ENCODE assay signal across 1 cellular context in the genomic region with DNA sequence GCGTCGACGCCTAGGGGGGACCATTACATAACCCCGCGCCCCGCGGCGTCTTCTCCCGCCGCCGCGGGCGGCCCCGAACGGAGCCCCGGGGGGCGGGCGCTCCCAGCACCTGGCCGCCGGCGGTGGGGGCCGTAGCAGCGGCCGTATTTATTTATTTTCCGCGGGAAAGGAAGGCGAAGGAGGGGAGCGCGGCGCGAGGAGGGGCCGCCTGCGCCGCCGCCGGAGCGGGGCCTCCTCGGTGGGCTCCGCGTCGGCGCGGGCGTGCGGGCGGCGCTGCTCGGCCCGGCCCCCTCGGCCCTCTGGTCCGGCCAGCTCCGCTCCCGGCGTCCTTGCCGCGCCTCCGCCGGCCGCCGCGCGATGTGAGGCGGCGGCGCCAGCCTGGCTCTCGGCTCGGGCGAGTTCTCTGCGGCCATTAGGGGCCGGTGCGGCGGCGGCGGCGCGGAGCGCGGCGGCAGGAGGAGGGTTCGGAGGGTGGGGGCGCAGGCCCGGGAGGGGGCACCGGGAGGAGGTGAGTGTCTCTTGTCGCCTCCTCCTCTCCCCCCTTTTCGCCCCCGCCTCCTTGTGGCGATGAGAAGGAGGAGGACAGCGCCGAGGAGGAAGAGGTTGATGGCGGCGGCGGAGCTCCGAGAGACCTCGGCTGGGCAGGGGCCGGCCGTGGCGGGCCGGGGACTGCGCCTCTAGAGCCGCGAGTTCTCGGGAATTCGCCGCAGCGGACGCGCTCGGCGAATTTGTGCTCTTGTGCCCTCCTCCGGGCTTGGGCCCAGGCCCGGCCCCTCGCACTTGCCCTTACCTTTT.
TF ChIP-seq lines count a peak whose summit lies in the region.

A gene (plus strand): TSS at position 570 of the 795 bp plus-strand sequence. CDS start 413 bp downstream, outside the sequence.

TF ChIP-seq in K562, 482 proteins besides CTCF, POLR2A, EP300 and RAD21 (continues in another document):
- TF ChIP-seq CTBP1 (IDR thresholded peaks at IDR 0.05; ENCODE audit: borderline replicate concordance), result peak; percentile 53
- TF ChIP-seq PHF8 (IDR thresholded peaks at IDR 0.05; ENCODE audit: borderline replicate concordance, low read length), result peak; percentile 58; the same call in 1 of the 2 replicates
- no peak for TF ChIP-seq ZNF239 (CRISPR knock-in tag; IDR thresholded peaks at IDR 0.05)
- TF ChIP-seq BRD4 (IDR thresholded peaks at IDR 0.05), result peak; percentile 3; the same call in 1 of the 2 replicates
- peak; percentile 48 for TF ChIP-seq TBP (optimal IDR thresholded peaks at IDR 0.05; ENCODE audit: low read depth, low read length)
- TF ChIP-seq, protein P1, sequence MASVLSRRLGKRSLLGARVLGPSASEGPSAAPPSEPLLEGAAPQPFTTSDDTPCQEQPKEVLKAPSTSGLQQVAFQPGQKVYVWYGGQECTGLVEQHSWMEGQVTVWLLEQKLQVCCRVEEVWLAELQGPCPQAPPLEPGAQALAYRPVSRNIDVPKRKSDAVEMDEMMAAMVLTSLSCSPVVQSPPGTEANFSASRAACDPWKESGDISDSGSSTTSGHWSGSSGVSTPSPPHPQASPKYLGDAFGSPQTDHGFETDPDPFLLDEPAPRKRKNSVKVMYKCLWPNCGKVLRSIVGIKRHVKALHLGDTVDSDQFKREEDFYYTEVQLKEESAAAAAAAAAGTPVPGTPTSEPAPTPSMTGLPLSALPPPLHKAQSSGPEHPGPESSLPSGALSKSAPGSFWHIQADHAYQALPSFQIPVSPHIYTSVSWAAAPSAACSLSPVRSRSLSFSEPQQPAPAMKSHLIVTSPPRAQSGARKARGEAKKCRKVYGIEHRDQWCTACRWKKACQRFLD (CRISPR knock-in tag; IDR thresholded peaks at IDR 0.05), result peak; percentile 57; the same call in 1 of the 2 replicates
- TF ChIP-seq, protein P2, sequence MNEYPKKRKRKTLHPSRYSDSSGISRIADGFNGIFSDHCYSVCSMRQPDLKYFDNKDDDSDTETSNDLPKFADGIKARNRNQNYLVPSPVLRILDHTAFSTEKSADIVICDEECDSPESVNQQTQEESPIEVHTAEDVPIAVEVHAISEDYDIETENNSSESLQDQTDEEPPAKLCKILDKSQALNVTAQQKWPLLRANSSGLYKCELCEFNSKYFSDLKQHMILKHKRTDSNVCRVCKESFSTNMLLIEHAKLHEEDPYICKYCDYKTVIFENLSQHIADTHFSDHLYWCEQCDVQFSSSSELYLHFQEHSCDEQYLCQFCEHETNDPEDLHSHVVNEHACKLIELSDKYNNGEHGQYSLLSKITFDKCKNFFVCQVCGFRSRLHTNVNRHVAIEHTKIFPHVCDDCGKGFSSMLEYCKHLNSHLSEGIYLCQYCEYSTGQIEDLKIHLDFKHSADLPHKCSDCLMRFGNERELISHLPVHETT (CRISPR knock-in tag; conservative IDR thresholded peaks at IDR 0.05 in 1 of 2, IDR thresholded peaks at IDR 0.05 in 1 of 2), result peak in 1 of 2 experiments; percentile 84; a peak in 1 of 4 replicates
- peak; percentile 47 for TF ChIP-seq CCNT2 (IDR thresholded peaks at IDR 0.05; ENCODE audit: borderline replicate concordance, extremely low read depth, insufficient read length, low read depth, low read length)
- TF ChIP-seq, protein P3, sequence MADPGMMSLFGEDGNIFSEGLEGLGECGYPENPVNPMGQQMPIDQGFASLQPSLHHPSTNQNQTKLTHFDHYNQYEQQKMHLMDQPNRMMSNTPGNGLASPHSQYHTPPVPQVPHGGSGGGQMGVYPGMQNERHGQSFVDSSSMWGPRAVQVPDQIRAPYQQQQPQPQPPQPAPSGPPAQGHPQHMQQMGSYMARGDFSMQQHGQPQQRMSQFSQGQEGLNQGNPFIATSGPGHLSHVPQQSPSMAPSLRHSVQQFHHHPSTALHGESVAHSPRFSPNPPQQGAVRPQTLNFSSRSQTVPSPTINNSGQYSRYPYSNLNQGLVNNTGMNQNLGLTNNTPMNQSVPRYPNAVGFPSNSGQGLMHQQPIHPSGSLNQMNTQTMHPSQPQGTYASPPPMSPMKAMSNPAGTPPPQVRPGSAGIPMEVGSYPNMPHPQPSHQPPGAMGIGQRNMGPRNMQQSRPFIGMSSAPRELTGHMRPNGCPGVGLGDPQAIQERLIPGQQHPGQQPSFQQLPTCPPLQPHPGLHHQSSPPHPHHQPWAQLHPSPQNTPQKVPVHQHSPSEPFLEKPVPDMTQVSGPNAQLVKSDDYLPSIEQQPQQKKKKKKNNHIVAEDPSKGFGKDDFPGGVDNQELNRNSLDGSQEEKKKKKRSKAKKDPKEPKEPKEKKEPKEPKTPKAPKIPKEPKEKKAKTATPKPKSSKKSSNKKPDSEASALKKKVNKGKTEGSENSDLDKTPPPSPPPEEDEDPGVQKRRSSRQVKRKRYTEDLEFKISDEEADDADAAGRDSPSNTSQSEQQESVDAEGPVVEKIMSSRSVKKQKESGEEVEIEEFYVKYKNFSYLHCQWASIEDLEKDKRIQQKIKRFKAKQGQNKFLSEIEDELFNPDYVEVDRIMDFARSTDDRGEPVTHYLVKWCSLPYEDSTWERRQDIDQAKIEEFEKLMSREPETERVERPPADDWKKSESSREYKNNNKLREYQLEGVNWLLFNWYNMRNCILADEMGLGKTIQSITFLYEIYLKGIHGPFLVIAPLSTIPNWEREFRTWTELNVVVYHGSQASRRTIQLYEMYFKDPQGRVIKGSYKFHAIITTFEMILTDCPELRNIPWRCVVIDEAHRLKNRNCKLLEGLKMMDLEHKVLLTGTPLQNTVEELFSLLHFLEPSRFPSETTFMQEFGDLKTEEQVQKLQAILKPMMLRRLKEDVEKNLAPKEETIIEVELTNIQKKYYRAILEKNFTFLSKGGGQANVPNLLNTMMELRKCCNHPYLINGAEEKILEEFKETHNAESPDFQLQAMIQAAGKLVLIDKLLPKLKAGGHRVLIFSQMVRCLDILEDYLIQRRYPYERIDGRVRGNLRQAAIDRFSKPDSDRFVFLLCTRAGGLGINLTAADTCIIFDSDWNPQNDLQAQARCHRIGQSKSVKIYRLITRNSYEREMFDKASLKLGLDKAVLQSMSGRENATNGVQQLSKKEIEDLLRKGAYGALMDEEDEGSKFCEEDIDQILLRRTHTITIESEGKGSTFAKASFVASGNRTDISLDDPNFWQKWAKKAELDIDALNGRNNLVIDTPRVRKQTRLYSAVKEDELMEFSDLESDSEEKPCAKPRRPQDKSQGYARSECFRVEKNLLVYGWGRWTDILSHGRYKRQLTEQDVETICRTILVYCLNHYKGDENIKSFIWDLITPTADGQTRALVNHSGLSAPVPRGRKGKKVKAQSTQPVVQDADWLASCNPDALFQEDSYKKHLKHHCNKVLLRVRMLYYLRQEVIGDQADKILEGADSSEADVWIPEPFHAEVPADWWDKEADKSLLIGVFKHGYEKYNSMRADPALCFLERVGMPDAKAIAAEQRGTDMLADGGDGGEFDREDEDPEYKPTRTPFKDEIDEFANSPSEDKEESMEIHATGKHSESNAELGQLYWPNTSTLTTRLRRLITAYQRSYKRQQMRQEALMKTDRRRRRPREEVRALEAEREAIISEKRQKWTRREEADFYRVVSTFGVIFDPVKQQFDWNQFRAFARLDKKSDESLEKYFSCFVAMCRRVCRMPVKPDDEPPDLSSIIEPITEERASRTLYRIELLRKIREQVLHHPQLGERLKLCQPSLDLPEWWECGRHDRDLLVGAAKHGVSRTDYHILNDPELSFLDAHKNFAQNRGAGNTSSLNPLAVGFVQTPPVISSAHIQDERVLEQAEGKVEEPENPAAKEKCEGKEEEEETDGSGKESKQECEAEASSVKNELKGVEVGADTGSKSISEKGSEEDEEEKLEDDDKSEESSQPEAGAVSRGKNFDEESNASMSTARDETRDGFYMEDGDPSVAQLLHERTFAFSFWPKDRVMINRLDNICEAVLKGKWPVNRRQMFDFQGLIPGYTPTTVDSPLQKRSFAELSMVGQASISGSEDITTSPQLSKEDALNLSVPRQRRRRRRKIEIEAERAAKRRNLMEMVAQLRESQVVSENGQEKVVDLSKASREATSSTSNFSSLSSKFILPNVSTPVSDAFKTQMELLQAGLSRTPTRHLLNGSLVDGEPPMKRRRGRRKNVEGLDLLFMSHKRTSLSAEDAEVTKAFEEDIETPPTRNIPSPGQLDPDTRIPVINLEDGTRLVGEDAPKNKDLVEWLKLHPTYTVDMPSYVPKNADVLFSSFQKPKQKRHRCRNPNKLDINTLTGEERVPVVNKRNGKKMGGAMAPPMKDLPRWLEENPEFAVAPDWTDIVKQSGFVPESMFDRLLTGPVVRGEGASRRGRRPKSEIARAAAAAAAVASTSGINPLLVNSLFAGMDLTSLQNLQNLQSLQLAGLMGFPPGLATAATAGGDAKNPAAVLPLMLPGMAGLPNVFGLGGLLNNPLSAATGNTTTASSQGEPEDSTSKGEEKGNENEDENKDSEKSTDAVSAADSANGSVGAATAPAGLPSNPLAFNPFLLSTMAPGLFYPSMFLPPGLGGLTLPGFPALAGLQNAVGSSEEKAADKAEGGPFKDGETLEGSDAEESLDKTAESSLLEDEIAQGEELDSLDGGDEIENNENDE (IDR thresholded peaks at IDR 0.05; ENCODE audit: low read depth, low read length), result no peak
- TF ChIP-seq POLR2G (IDR thresholded peaks at IDR 0.05; ENCODE audit: low read depth, low read length), result peak; percentile 84
- peak; percentile 41; the same call in 1 of the 2 replicates for TF ChIP-seq GTF2E2 (tag; IDR thresholded peaks at IDR 0.05)
- TF ChIP-seq, protein P4, sequence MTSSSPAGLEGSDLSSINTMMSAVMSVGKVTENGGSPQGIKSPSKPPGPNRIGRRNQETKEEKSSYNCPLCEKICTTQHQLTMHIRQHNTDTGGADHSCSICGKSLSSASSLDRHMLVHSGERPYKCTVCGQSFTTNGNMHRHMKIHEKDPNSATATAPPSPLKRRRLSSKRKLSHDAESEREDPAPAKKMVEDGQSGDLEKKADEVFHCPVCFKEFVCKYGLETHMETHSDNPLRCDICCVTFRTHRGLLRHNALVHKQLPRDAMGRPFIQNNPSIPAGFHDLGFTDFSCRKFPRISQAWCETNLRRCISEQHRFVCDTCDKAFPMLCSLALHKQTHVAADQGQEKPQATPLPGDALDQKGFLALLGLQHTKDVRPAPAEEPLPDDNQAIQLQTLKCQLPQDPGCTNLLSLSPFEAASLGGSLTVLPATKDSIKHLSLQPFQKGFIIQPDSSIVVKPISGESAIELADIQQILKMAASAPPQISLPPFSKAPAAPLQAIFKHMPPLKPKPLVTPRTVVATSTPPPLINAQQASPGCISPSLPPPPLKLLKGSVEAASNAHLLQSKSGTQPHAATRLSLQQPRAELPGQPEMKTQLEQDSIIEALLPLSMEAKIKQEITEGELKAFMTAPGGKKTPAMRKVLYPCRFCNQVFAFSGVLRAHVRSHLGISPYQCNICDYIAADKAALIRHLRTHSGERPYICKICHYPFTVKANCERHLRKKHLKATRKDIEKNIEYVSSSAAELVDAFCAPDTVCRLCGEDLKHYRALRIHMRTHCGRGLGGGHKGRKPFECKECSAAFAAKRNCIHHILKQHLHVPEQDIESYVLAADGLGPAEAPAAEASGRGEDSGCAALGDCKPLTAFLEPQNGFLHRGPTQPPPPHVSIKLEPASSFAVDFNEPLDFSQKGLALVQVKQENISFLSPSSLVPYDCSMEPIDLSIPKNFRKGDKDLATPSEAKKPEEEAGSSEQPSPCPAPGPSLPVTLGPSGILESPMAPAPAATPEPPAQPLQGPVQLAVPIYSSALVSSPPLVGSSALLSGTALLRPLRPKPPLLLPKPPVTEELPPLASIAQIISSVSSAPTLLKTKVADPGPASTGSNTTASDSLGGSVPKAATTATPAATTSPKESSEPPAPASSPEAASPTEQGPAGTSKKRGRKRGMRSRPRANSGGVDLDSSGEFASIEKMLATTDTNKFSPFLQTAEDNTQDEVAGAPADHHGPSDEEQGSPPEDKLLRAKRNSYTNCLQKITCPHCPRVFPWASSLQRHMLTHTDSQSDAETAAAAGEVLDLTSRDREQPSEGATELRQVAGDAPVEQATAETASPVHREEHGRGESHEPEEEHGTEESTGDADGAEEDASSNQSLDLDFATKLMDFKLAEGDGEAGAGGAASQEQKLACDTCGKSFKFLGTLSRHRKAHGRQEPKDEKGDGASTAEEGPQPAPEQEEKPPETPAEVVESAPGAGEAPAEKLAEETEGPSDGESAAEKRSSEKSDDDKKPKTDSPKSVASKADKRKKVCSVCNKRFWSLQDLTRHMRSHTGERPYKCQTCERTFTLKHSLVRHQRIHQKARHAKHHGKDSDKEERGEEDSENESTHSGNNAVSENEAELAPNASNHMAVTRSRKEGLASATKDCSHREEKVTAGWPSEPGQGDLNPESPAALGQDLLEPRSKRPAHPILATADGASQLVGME (CRISPR knock-in tag; IDR thresholded peaks at IDR 0.05), result 0 out of 2 replicates have a peak, but pooled peaks have one; percentile 23
- TF ChIP-seq CREM (IDR thresholded peaks at IDR 0.05; ENCODE audit: low read depth), result peak; percentile 10; the same call in 1 of the 2 replicates
- TF ChIP-seq, protein P5, sequence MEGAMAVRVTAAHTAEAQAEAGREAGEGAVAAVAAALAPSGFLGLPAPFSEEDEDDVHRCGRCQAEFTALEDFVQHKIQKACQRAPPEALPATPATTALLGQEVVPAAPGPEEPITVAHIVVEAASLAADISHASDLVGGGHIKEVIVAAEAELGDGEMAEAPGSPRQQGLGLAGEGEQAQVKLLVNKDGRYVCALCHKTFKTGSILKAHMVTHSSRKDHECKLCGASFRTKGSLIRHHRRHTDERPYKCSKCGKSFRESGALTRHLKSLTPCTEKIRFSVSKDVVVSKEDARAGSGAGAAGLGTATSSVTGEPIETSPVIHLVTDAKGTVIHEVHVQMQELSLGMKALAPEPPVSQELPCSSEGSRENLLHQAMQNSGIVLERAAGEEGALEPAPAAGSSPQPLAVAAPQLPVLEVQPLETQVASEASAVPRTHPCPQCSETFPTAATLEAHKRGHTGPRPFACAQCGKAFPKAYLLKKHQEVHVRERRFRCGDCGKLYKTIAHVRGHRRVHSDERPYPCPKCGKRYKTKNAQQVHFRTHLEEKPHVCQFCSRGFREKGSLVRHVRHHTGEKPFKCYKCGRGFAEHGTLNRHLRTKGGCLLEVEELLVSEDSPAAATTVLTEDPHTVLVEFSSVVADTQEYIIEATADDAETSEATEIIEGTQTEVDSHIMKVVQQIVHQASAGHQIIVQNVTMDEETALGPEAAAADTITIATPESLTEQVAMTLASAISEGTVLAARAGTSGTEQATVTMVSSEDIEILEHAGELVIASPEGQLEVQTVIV (CRISPR knock-in tag; IDR thresholded peaks at IDR 0.05; ENCODE audit: borderline replicate concordance), result no peak
- TF ChIP-seq FIP1L1 (IDR thresholded peaks at IDR 0.05; ENCODE audit: low read depth, low read length, poor library complexity, severe bottlenecking), result peak; percentile 50
- peak in 1 of 2 experiments; percentile 10; a peak in 1 of 4 replicates for TF ChIP-seq TEAD1 (CRISPR knock-in tag; IDR thresholded peaks at IDR 0.05)
- TF ChIP-seq FOXK1 (CRISPR knock-in tag; IDR thresholded peaks at IDR 0.05; ENCODE audit: borderline replicate concordance), result no peak
- TF ChIP-seq RBM14 (IDR thresholded peaks at IDR 0.05; ENCODE audit: borderline replicate concordance, insufficient read depth, low read depth, low read length), result 0 out of 2 replicates have a peak, but pooled peaks have one; percentile 5
- TF ChIP-seq, protein P6, sequence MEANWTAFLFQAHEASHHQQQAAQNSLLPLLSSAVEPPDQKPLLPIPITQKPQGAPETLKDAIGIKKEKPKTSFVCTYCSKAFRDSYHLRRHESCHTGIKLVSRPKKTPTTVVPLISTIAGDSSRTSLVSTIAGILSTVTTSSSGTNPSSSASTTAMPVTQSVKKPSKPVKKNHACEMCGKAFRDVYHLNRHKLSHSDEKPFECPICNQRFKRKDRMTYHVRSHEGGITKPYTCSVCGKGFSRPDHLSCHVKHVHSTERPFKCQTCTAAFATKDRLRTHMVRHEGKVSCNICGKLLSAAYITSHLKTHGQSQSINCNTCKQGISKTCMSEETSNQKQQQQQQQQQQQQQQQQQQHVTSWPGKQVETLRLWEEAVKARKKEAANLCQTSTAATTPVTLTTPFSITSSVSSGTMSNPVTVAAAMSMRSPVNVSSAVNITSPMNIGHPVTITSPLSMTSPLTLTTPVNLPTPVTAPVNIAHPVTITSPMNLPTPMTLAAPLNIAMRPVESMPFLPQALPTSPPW (CRISPR knock-in tag; IDR thresholded peaks at IDR 0.05), result peak; percentile 93
- TF ChIP-seq RBFOX2 (IDR thresholded peaks at IDR 0.05; ENCODE audit: low read depth, low read length), result peak; percentile 85
- TF ChIP-seq CXXC5 (CRISPR knock-in tag; IDR thresholded peaks at IDR 0.05), result peak; percentile 54
- TF ChIP-seq NR2C2 (CRISPR knock-in tag; IDR thresholded peaks at IDR 0.05), result no peak
- 0 out of 2 replicates have a peak, but pooled peaks have one; percentile 14 for TF ChIP-seq NR2C2 (tag; IDR thresholded peaks at IDR 0.05)
